In the genomic region with DNA sequence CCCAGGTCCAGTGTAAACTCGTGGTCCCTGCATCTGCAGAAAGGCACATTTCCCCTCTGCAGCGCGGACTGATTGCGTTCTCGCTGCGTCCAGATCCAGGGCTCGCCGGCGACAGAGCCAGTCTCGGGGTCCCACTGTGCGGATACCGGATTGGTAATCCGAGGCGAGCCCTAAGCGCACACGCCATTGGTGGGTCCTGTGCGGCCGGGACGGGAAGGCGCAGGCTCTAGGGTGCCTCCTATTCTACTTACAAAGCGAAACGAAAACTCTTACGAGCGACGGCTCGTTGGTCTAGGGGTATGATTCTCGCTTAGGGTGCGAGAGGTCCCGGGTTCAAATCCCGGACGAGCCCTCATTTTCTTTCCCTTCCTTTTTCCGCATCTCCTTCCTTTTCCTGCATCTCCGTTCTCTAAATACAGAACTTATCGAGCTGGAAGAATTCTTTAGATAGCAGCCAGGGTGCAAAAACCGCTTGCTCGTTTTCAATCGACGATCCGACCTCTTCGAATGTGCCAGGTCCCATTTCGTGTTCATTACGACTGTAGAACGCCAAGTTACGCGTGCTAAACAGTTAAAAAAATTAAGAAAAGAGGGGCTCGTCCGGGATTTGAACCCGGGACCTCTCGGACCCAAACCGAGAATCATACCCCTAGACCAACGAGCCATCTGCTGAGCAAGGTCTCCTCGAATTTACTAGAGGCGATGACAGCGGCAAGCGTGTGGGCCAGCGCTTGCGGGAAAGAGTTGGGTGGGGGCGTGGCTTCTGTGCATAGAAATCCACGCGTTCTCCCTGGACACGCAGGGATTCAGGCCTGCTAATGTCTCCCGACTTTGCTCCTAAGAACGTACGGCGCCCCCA, we compare ENCODE assay signal across 1 cellular context.
TF ChIP-seq lines count a peak whose summit lies in the region.

No MANE protein-coding gene starts in this region.

TF ChIP-seq in HepG2, 621 proteins besides CTCF, POLR2A, EP300 and RAD21 (continued from another document and continues in another):
- TF ChIP-seq ADNP (CRISPR knock-in tag; IDR thresholded peaks at IDR 0.05) = no peak
- no peak for TF ChIP-seq ZNF550 (CRISPR knock-in tag; IDR thresholded peaks at IDR 0.05; ENCODE audit: borderline replicate concordance)
- TF ChIP-seq ZBTB1 (CRISPR knock-in tag; IDR thresholded peaks at IDR 0.05; ENCODE audit: borderline replicate concordance) = no peak
- TF ChIP-seq, protein P1, sequence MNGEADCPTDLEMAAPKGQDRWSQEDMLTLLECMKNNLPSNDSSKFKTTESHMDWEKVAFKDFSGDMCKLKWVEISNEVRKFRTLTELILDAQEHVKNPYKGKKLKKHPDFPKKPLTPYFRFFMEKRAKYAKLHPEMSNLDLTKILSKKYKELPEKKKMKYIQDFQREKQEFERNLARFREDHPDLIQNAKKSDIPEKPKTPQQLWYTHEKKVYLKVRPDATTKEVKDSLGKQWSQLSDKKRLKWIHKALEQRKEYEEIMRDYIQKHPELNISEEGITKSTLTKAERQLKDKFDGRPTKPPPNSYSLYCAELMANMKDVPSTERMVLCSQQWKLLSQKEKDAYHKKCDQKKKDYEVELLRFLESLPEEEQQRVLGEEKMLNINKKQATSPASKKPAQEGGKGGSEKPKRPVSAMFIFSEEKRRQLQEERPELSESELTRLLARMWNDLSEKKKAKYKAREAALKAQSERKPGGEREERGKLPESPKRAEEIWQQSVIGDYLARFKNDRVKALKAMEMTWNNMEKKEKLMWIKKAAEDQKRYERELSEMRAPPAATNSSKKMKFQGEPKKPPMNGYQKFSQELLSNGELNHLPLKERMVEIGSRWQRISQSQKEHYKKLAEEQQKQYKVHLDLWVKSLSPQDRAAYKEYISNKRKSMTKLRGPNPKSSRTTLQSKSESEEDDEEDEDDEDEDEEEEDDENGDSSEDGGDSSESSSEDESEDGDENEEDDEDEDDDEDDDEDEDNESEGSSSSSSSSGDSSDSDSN (CRISPR knock-in tag; IDR thresholded peaks at IDR 0.05) = no peak; the same call in 1 of the 2 replicates
- TF ChIP-seq FOXO1 (CRISPR knock-in tag; IDR thresholded peaks at IDR 0.05) = 0 out of 2 replicates have a peak, but pooled peaks have one; percentile 34
- no peak for TF ChIP-seq TEF (CRISPR knock-in tag; IDR thresholded peaks at IDR 0.05)
- no peak; the same call in 1 of the 2 replicates for TF ChIP-seq JUN (CRISPR knock-in tag; IDR thresholded peaks at IDR 0.05)
- peak; percentile 13; the same call in 1 of the 2 replicates for TF ChIP-seq ISL2 (CRISPR knock-in tag; IDR thresholded peaks at IDR 0.05)
- no peak for TF ChIP-seq ZNF318 (CRISPR knock-in tag; IDR thresholded peaks at IDR 0.05)
- TF ChIP-seq RARG (CRISPR knock-in tag; IDR thresholded peaks at IDR 0.05; ENCODE audit: low read depth) = no peak
- TF ChIP-seq NRL (CRISPR knock-in tag; IDR thresholded peaks at IDR 0.05; ENCODE audit: borderline replicate concordance) = no peak; the same call in 1 of the 2 replicates
- TF ChIP-seq ZNF547 (CRISPR knock-in tag; IDR thresholded peaks at IDR 0.05) = no peak; the same call in 1 of the 2 replicates
- no peak for TF ChIP-seq ZNF326 (CRISPR knock-in tag; IDR thresholded peaks at IDR 0.05; ENCODE audit: borderline replicate concordance)
- peak; percentile 55; the same call in 1 of the 2 replicates for TF ChIP-seq ZNF224 (CRISPR knock-in tag; IDR thresholded peaks at IDR 0.05)
- no peak for TF ChIP-seq KLF13 (CRISPR knock-in tag; IDR thresholded peaks at IDR 0.05)
- no peak for TF ChIP-seq SUZ12 (IDR thresholded peaks at IDR 0.05; ENCODE audit: low read depth, low read length)
- peak; percentile 53; the same call in 1 of the 2 replicates for TF ChIP-seq STAT6 (CRISPR knock-in tag; IDR thresholded peaks at IDR 0.05; ENCODE audit: borderline replicate concordance)
- 0 out of 2 replicates have a peak, but pooled peaks have one; percentile 26 for TF ChIP-seq GMEB2 (CRISPR knock-in tag; IDR thresholded peaks at IDR 0.05; ENCODE audit: low read depth)
- TF ChIP-seq ZNF343 (CRISPR knock-in tag; IDR thresholded peaks at IDR 0.05) = no peak
- no peak for TF ChIP-seq AGO2 (optimal IDR thresholded peaks at IDR 0.05; ENCODE audit: low read depth, low read length)
- TF ChIP-seq NONO (IDR thresholded peaks at IDR 0.05) = no peak
- TF ChIP-seq NONO (CRISPR knock-in tag; conservative IDR thresholded peaks at IDR 0.05) = peak; percentile 77
- no peak for TF ChIP-seq SNAPC2 (CRISPR knock-in tag; IDR thresholded peaks at IDR 0.05)
- TF ChIP-seq ZNF839 (CRISPR knock-in tag; IDR thresholded peaks at IDR 0.05; ENCODE audit: borderline replicate concordance) = no peak
- peak; percentile 52; the same call in 1 of the 2 replicates for TF ChIP-seq PPARG (CRISPR knock-in tag; conservative IDR thresholded peaks at IDR 0.05)
- no peak for TF ChIP-seq HIVEP1 (CRISPR knock-in tag; IDR thresholded peaks at IDR 0.05)
- TF ChIP-seq SOX13 (IDR thresholded peaks at IDR 0.05) = peak; percentile 26; the same call in 1 of the 2 replicates
- TF ChIP-seq SOX13 (CRISPR knock-in tag; conservative IDR thresholded peaks at IDR 0.05 in 1 of 2, IDR thresholded peaks at IDR 0.05 in 1 of 2) = peak in 1 of 2 experiments; percentile 29; a peak in 1 of 4 replicates
- no peak for TF ChIP-seq ZBTB34 (CRISPR knock-in tag; IDR thresholded peaks at IDR 0.05)
- no peak for TF ChIP-seq ATRX (CRISPR knock-in tag; IDR thresholded peaks at IDR 0.05; ENCODE audit: borderline replicate concordance)
- TF ChIP-seq ZNF772 (CRISPR knock-in tag; IDR thresholded peaks at IDR 0.05) = no peak
- TF ChIP-seq ZNF883 (CRISPR knock-in tag; IDR thresholded peaks at IDR 0.05; ENCODE audit: not compliant biosample characterization) = peak; percentile 4
- TF ChIP-seq ASH2L (IDR thresholded peaks at IDR 0.05; ENCODE audit: insufficient read length, low read depth, low read length) = peak; percentile 68
- 0 out of 2 replicates have a peak, but pooled peaks have one; percentile 8 for TF ChIP-seq ZKSCAN5 (CRISPR knock-in tag; IDR thresholded peaks at IDR 0.05)
- no peak for TF ChIP-seq TAF1 (CRISPR knock-in tag; IDR thresholded peaks at IDR 0.05)
- no peak; the same call in 1 of the 2 replicates for TF ChIP-seq AKAP8 (CRISPR knock-in tag; IDR thresholded peaks at IDR 0.05)
- no peak for TF ChIP-seq HMG20B (CRISPR knock-in tag; conservative IDR thresholded peaks at IDR 0.05)
- TF ChIP-seq ZNF672 (CRISPR knock-in tag; IDR thresholded peaks at IDR 0.05) = no peak
- TF ChIP-seq TOPORS (CRISPR knock-in tag; IDR thresholded peaks at IDR 0.05) = peak; percentile 85; the same call in 1 of the 2 replicates
